8 cellular contexts compared by ENCODE assay signal in genomic region chr15:45036812-45037781, GRCh38. TPM values are rescaled to one million over a fixed set of nuclear protein-coding genes. Genes with fewer than 3 reads are reported as not detected.
DNase-seq lines count a peak whose midpoint lies in the region; TF ChIP-seq lines count a peak whose summit lies in the region.
"Not testable (repeated sequence)": the region's sequence is repeated elsewhere in the genome, so short reads cannot be mapped to it uniquely, and the experiment has no call there.

No MANE protein-coding gene starts in this region.

- not testable (repeated sequence) for H3K9me3 ChIP-seq in GM23248 (ENCODE audit: low read depth); MG63

- H3K4me3 ChIP-seq in GM23248; MG63; epithelial cell of proximal tubule (ENCODE audit: low read depth, low read length): not testable (repeated sequence)

- H3K9ac ChIP-seq in GM23248: not testable (repeated sequence)

- TF ChIP-seq CTCF in epithelial cell of proximal tubule (conservative IDR thresholded peaks at IDR 0.05; ENCODE audit: low read depth, low read length): peak; percentile 97

- 59 to 60% methylated on average over 6 of the region's 6 CpGs for WGBS in GM23248 (ENCODE audit: low coverage in 1 of 2, low lambda C conversion rate in 2 of 2, missing lambda C conversion rate in 2 of 2), 2 experiments

- not testable (repeated sequence) for H3K79me2 ChIP-seq in GM23248 (ENCODE audit: insufficient read depth)

- H3K4me1 ChIP-seq in GM23248 (ENCODE audit: insufficient read depth): not testable (repeated sequence)

- not testable (repeated sequence) for H3K9me2 ChIP-seq in GM23248 (ENCODE audit: insufficient read depth)

- not testable (repeated sequence) for H3K4me2 ChIP-seq in GM23248 (ENCODE audit: unreplicated experiment)

- not testable (repeated sequence) for H3K36me3 ChIP-seq in GM23248 (ENCODE audit: low read depth); MG63

- not testable (repeated sequence) for H3K27ac ChIP-seq in GM23248

- DNase-seq in DMS153 (lab: John Stamatoyannopoulos, UW) (peak; percentile 76), GM23248 (peak; percentile 62), MG63 (peak; percentile 62), RPMI7951 (ENCODE audit: low read depth) (peak; percentile 41), myocyte (ENCODE audit: low read depth) (peak; percentile 87)
- DNase-seq in activated T-cell treated with anti-CD3 and anti-CD28 coated beads, Interleukin-2, amount 50 U/mL, for 1 hour: peak; percentile 74
- not testable (repeated sequence) for DNase-seq in epithelial cell of proximal tubule (ENCODE audit: low read depth)
- DNase-seq in stimulated activated CD8-positive, alpha-beta memory T cell treated with anti-CD3 and anti-CD28 coated beads, Interleukin-4, amount 100 ng/mL, for 1 hour (ENCODE audit: low read depth in 2 of 2, low spot score in 1 of 2): peak; percentile 33 to 48

- not testable (repeated sequence) for H3F3A ChIP-seq in GM23248 (ENCODE audit: insufficient read depth)

- in situ Hi-C loops in GM23248 (cut with MboI): not testable (repeated sequence)

- not testable (repeated sequence) for H4K20me1 ChIP-seq in GM23248 (ENCODE audit: insufficient read depth)

- H2AFZ ChIP-seq in GM23248: not testable (repeated sequence)

- not testable (repeated sequence) for H3K27me3 ChIP-seq in GM23248 (replicated peaks; ENCODE audit: insufficient read depth); MG63

RNA-seq across cellular contexts. Expression of gene SORD, which starts 14.1 kb away (rescaled TPM):
- total RNA-seq in GM23248 (2014; rRNA removed; shearing (Covaris generic)): 12.9 and 14.2 TPM in 2 replicates
- 10.9 and 12.0 TPM in 2 replicates for polyA plus RNA-seq in GM23248 (2016; fragmentation: Nextera tagmentation; extraction: Ambion mirVana)
- 25.8 and 39.1 TPM in 2 replicates for total RNA-seq in MG63 (2014; rRNA removed; shearing (Covaris generic); ENCODE audit: low replicate concordance)
- total RNA-seq in RPMI7951 (2014; rRNA removed; shearing (Covaris generic)): 29.4 and 33.1 TPM in 2 replicates
- total RNA-seq in epithelial cell of proximal tubule: 32.7 and 36.2 TPM in 2 replicates
- total RNA-seq in myocyte: 8.3 and 11.2 TPM in 2 replicates
- polyA plus RNA-seq in myocyte (2012): 10.3 TPM
